In genomic region chr17:82237083-82237745, GRCh38 we compare ENCODE assay signal across 12 cellular contexts. TPM values are rescaled to one million over a fixed set of nuclear protein-coding genes. Genes with fewer than 3 reads are reported as not detected.
A peak's percentile ranks its signal among the peaks of the same experiment; 100 is the strongest.
DNase-seq lines count a peak whose midpoint lies in the region; ATAC-seq and TF ChIP-seq lines count a peak whose summit lies in the region.
"Had no signal": no experiment of that assay in that cellular context is flagged by ENCODE, and none has a peak within 500 bp of the region (broad histone marks: within the 10 kb centered on the region; RNA-seq: fewer than 3 reads in every experiment).

No MANE protein-coding gene starts in this region.

- TF ChIP-seq CTCF in WTC11 (IDR thresholded peaks at IDR 0.05) (no peak), mucosa of descending colon (IDR thresholded peaks at IDR 0.05) (no peak), type B pancreatic cell (conservative IDR thresholded peaks at IDR 0.05) (no peak)

- no peak overlapping the region for H3K4me3 ChIP-seq in mucosa of descending colon
- no peak overlapping the region for H3K4me3 ChIP-seq in GM23248
- H3K4me3 ChIP-seq: cardiac muscle cell had no signal

- peaks cover 81% of the 10 kb centered on the region for H3K79me2 ChIP-seq in GM23248 (ENCODE audit: insufficient read depth)

- peak overlapping the region; percentile 41 for H3K4me3 Mint-ChIP-seq in activated naive CD4-positive, alpha-beta T cell treated with anti-CD3 and anti-CD28 coated beads, Interleukin-2, amount 10 ng/mL, durations not matched to agents 7 days and 5 days
- H3K4me3 Mint-ChIP-seq in WTC11 (no peak overlapping the region), type B pancreatic cell (no peak overlapping the region)
- H3K4me3 Mint-ChIP-seq: activated B cell treated with CpG ODN at 0.5 μM for 24 hours had no signal

- H3K27ac Mint-ChIP-seq in activated naive CD4-positive, alpha-beta T cell treated with anti-CD3 and anti-CD28 coated beads, Interleukin-2, amount 10 ng/mL, durations not matched to agents 7 days and 5 days: no peak overlapping the region
- H3K27ac Mint-ChIP-seq in activated naive CD4-positive, alpha-beta T cell treated with anti-CD3 and anti-CD28 coated beads, Interleukin-2, amount 50 U/mL, for 72 hours: no peak overlapping the region
- H3K27ac Mint-ChIP-seq in WTC11 (no peak overlapping the region), type B pancreatic cell (peak overlapping the region; percentile 41)
- H3K27ac Mint-ChIP-seq: activated T-helper 2 cell treated with anti-CD3 and anti-CD28 coated beads, Interferon-gamma antibody, Interleukin-2, Interleukin-4, amounts not matched to agents 10 μg/mL and 5 μg/mL and 100 μg/mL, durations not matched to agents 14 hours and 24 hours and 36 hours had no signal

- no peaks in the 10 kb centered on the region for H3K9me3 Mint-ChIP-seq in activated naive CD4-positive, alpha-beta T cell treated with anti-CD3 and anti-CD28 coated beads, Interleukin-2, amount 10 ng/mL, durations not matched to agents 7 days and 5 days
- no peaks in the 10 kb centered on the region for H3K9me3 Mint-ChIP-seq in activated naive CD4-positive, alpha-beta T cell treated with anti-CD3 and anti-CD28 coated beads, Interleukin-2, amount 50 U/mL, for 72 hours
- H3K9me3 Mint-ChIP-seq in WTC11 (no peaks in the 10 kb centered on the region), type B pancreatic cell (no peaks in the 10 kb centered on the region)
- H3K9me3 Mint-ChIP-seq: activated B cell treated with CpG ODN at 0.5 μM for 24 hours; activated T-helper 2 cell treated with anti-CD3 and anti-CD28 coated beads, Interferon-gamma antibody, Interleukin-2, Interleukin-4, amounts not matched to agents 10 μg/mL and 5 μg/mL and 100 μg/mL, durations not matched to agents 14 hours and 24 hours and 36 hours had no signal

- H3K9me3 ChIP-seq in mucosa of descending colon (no peaks in the 10 kb centered on the region), GM23248 (ENCODE audit: low read depth) (no peaks in the 10 kb centered on the region)

- H3K36me3 ChIP-seq in mucosa of descending colon (ENCODE audit: low read depth) (no peaks in the 10 kb centered on the region), GM23248 (ENCODE audit: low read depth) (peaks cover 5% of the 10 kb centered on the region; the same call in 1 of the 2 replicates)

- in situ Hi-C loops in GM23248 (cut with MboI): no loop called here

- DNase-seq in activated naive CD4-positive, alpha-beta T cell treated with anti-CD3 and anti-CD28 coated beads, Interleukin-2, amount 10 ng/mL, durations not matched to agents 7 days and 5 days: peak; percentile 25
- DNase-seq in activated naive CD4-positive, alpha-beta T cell treated with anti-CD3 and anti-CD28 coated beads, Interleukin-2, amount 50 U/mL, for 72 hours (ENCODE audit: low spot score in 2 of 2): no peak
- DNase-seq in WTC11 (ENCODE audit: low spot score) (peak; percentile 44), mucosa of descending colon (peak in 2 of 3 donors; percentile 13 to 66), type B pancreatic cell (ENCODE audit: extremely low spot score, unreplicated experiment) (no peak), GM23248 (no peak), HT-29 (ENCODE audit: low spot score) (no peak)
- DNase-seq: SIG-M5 had no signal

- no peak overlapping the region for H2AFZ ChIP-seq in GM23248

- POLR2A ChIA-PET in WTC11 (lab: Charles Lee): no interaction called here

- ATAC-seq in activated naive CD4-positive, alpha-beta T cell treated with anti-CD3 and anti-CD28 coated beads, Interleukin-2, amount 50 U/mL, for 72 hours: no peak
- ATAC-seq in WTC11 (peak; percentile 9; the same call in 1 of the 2 replicates), mucosa of descending colon (no peak), HG02623 (IDR thresholded peaks at IDR 0.05; ENCODE audit: unreplicated experiment) (no peak)

- intact Hi-C loops in mucosa of descending colon (cut with DNase I, micrococcal nuclease): loop anchor here in 1 of 2 donors (10.0 kb wide), 1 partner anchor 88 kb away; no protein-coding TSS in a partner anchor

- H3K9me2 ChIP-seq in GM23248 (ENCODE audit: insufficient read depth): no peaks in the 10 kb centered on the region

- peaks cover 61% of the 10 kb centered on the region for H3K4me1 ChIP-seq in mucosa of descending colon (ENCODE audit: low read depth)
- peaks cover 37% of the 10 kb centered on the region for H3K4me1 ChIP-seq in GM23248 (ENCODE audit: insufficient read depth)

- H3K36me3 Mint-ChIP-seq in activated naive CD4-positive, alpha-beta T cell treated with anti-CD3 and anti-CD28 coated beads, Interleukin-2, amount 10 ng/mL, durations not matched to agents 7 days and 5 days: peaks cover 25% of the 10 kb centered on the region
- H3K36me3 Mint-ChIP-seq in activated naive CD4-positive, alpha-beta T cell treated with anti-CD3 and anti-CD28 coated beads, Interleukin-2, amount 50 U/mL, for 72 hours: peaks cover 0 to 5% of the 10 kb centered on the region in 2 donors
- peaks cover 2% of the 10 kb centered on the region; the same call in 1 of the 2 replicates for H3K36me3 Mint-ChIP-seq in WTC11
- no peaks in the 10 kb centered on the region for H3K36me3 Mint-ChIP-seq in type B pancreatic cell

- H3K4me2 ChIP-seq in GM23248 (ENCODE audit: unreplicated experiment): no peak overlapping the region

- CTCF ChIA-PET in activated naive CD4-positive, alpha-beta T cell treated with anti-CD3 and anti-CD28 coated beads, Interleukin-2, amount 10 ng/mL, durations not matched to agents 7 days and 5 days (lab: Charles Lee): interaction anchor here (1.1 to 2.4 kb wide), 5 partner anchors 61 to 207 kb away, joined by 3 to 12 read pairs (median 5); partner anchors contain the start of gene CD7
- CTCF ChIA-PET in WTC11 (lab: Charles Lee): interaction anchor here (0.7 to 2.7 kb wide), 38 partner anchors 10 to 257 kb away, joined by 3 to 15 read pairs (median 4); partner anchors contain the start of genes CD7, CENPX, DCXR and LRRC45

- H3F3A ChIP-seq in GM23248 (ENCODE audit: insufficient read depth): peaks cover 27% of the 10 kb centered on the region

- no peak overlapping the region for H3K27ac ChIP-seq in GM23248

- H3K27me3 Mint-ChIP-seq in activated naive CD4-positive, alpha-beta T cell treated with anti-CD3 and anti-CD28 coated beads, Interleukin-2, amount 10 ng/mL, durations not matched to agents 7 days and 5 days: no peaks in the 10 kb centered on the region
- H3K27me3 Mint-ChIP-seq in WTC11 (ENCODE audit: low read depth) (no peaks in the 10 kb centered on the region; the same call in 1 of the 2 replicates), type B pancreatic cell (no peaks in the 10 kb centered on the region)
- H3K27me3 Mint-ChIP-seq: activated B cell treated with CpG ODN at 0.5 μM for 24 hours had no signal

- H3K27me3 ChIP-seq in GM23248 (replicated peaks; ENCODE audit: insufficient read depth): no peaks in the 10 kb centered on the region
- H3K27me3 ChIP-seq: cardiac muscle cell had no signal

- no peak overlapping the region for H3K9ac ChIP-seq in GM23248

- H4K20me1 ChIP-seq in GM23248 (ENCODE audit: insufficient read depth): peaks cover 7% of the 10 kb centered on the region; the same call in 1 of the 2 replicates

- WGBS in GM23248 (ENCODE audit: low coverage in 1 of 2, low lambda C conversion rate in 2 of 2, missing lambda C conversion rate in 2 of 2), 2 experiments: 95 to 97% methylated on average over 55 to 59 of the region's 59 CpGs

- peaks cover 69% of the 10 kb centered on the region for H3K4me1 Mint-ChIP-seq in activated naive CD4-positive, alpha-beta T cell treated with anti-CD3 and anti-CD28 coated beads, Interleukin-2, amount 10 ng/mL, durations not matched to agents 7 days and 5 days
- H3K4me1 Mint-ChIP-seq in WTC11: peaks cover 7% of the 10 kb centered on the region
- peaks cover 11% of the 10 kb centered on the region for H3K4me1 Mint-ChIP-seq in type B pancreatic cell (ENCODE audit: unreplicated experiment)

TF ChIP-seq in WTC11, 78 proteins besides CTCF, POLR2A, EP300 and RAD21:
- TF ChIP-seq FOXP1 (CRISPR knock-in tag; IDR thresholded peaks at IDR 0.05; ENCODE audit: borderline replicate concordance) (0 out of 2 replicates have a peak, but pooled peaks have one; percentile 1), E2F5 (CRISPR knock-in tag; IDR thresholded peaks at IDR 0.05) (no peak)

RNA-seq across cellular contexts. Expression of gene SLC16A3, which starts 8.4 kb away (rescaled TPM):
- 100 to 1,000 TPM in 1 of 2 donors, 1 to 10 TPM in 1; 8.6 to 197 TPM for total RNA-seq in activated naive CD4-positive, alpha-beta T cell treated with anti-CD3 and anti-CD28 coated beads, Interleukin-2, amount 50 U/mL, for 72 hours
- total RNA-seq in WTC11 (2021): 28.7 to 65.3 TPM (median 58.5 TPM) in 3 replicates
- 100 to 1,000 TPM in 2 of 3 donors, 10 to 100 TPM in 1; 41.0 to 150 (median 104) TPM for total RNA-seq in mucosa of descending colon
- total RNA-seq in type B pancreatic cell (ENCODE audit: low replicate concordance): 27.8 and 29.8 TPM in 2 replicates
- total RNA-seq in GM23248 (2014; rRNA removed; shearing (Covaris generic)): 550 and 595 TPM in 2 replicates
- polyA plus RNA-seq in GM23248 (2016; fragmentation: Nextera tagmentation; extraction: Ambion mirVana): 95.5 and 97.7 TPM in 2 replicates
- total RNA-seq in HT-29 (2014; rRNA removed; shearing (Covaris generic)): 132 and 156 TPM in 2 replicates

RNA-seq across cellular contexts. Expression of gene CCDC57, which starts 24.6 kb away (rescaled TPM):
- 10 to 100 TPM; 34.6 to 51.3 TPM for total RNA-seq in activated naive CD4-positive, alpha-beta T cell treated with anti-CD3 and anti-CD28 coated beads, Interleukin-2, amount 50 U/mL, for 72 hours
- total RNA-seq in WTC11 (2021) (15.1 to 20.0 TPM (median 16.9 TPM) in 3 replicates), mucosa of descending colon (10 to 100 TPM; 41.3 to 46.3 (median 45.4) TPM), type B pancreatic cell (ENCODE audit: low replicate concordance) (33.5 and 58.7 TPM in 2 replicates)
- total RNA-seq in GM23248 (2014; rRNA removed; shearing (Covaris generic)): 12.3 and 15.3 TPM in 2 replicates
- polyA plus RNA-seq in GM23248 (2016; fragmentation: Nextera tagmentation; extraction: Ambion mirVana): 6.2 and 10.6 TPM in 2 replicates
- 47.6 and 48.2 TPM in 2 replicates for total RNA-seq in HT-29 (2014; rRNA removed; shearing (Covaris generic))

RNA-seq across cellular contexts. Expression of gene CSNK1D, which starts 36.3 kb away (rescaled TPM):
- total RNA-seq in activated naive CD4-positive, alpha-beta T cell treated with anti-CD3 and anti-CD28 coated beads, Interleukin-2, amount 50 U/mL, for 72 hours: 100 to 1,000 TPM; 130 to 171 TPM
- 101 to 111 TPM (median 107 TPM) in 3 replicates for total RNA-seq in WTC11 (2021)
- 100 to 1,000 TPM; 177 to 221 (median 189) TPM for total RNA-seq in mucosa of descending colon
- total RNA-seq in type B pancreatic cell (ENCODE audit: low replicate concordance): 176 and 184 TPM in 2 replicates
- 24.5 and 35.1 TPM in 2 replicates for total RNA-seq in GM23248 (2014; rRNA removed; shearing (Covaris generic))
- polyA plus RNA-seq in GM23248 (2016; fragmentation: Nextera tagmentation; extraction: Ambion mirVana): 102 and 114 TPM in 2 replicates
- 47.8 and 60.4 TPM in 2 replicates for total RNA-seq in HT-29 (2014; rRNA removed; shearing (Covaris generic))

Comparison
In these comparisons a context has a peak if more than half of its experiments do, and no peak if none do; other contexts are left out.
1. DNase-seq: peak in activated naive CD4-positive, alpha-beta T cell treated with anti-CD3 and anti-CD28 coated beads, Interleukin-2, amount 10 ng/mL, durations not matched to agents 7 days and 5 days (single experiment), WTC11 (single experiment) and mucosa of descending colon (2 of 3); none in activated naive CD4-positive, alpha-beta T cell treated with anti-CD3 and anti-CD28 coated beads, Interleukin-2, amount 50 U/mL, for 72 hours (0 of 2), type B pancreatic cell (single experiment), GM23248 (single experiment) and HT-29 (single experiment).